ENCODE assay signal across 1 cellular context in the genomic region with DNA sequence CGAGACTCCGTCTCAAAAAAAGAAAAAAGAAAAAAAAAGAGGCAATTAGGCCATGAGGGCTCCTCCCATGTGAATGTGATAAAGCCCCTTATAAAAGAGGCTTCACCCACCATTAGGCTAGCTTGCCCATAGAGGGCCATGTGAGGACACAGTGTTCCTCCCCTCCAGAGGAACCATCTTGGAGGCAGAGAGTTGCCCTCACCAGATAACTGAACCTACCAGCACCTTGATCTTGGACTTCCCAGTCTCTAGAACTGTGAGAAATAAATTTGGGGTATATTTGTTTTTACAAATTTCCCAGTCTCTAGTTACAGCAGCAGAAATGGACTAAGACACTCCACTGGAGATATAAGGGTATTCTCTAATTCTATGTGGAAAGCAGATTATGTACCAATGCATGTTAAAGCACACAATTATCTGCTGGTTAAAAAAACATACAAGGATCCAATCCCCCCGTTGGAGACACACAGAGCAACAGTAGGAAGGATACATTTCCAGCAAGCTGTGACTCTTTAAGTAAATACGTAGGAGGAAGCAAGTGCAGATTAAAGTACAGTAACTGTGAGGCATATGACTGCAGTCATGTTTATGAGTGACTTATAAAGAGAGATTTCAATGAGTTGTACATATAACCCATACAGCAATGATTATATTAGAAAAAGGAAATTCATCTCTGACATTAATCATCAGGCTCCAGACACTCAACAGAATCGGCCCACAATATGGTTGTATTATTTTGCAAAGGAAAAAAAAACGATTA.
TF ChIP-seq lines count a peak whose summit lies in the region.

No MANE protein-coding gene starts in this region.

TF ChIP-seq in HepG2, 621 proteins besides CTCF, POLR2A, EP300 and RAD21 (continued from another document and continues in another):
- TF ChIP-seq, protein P1, sequence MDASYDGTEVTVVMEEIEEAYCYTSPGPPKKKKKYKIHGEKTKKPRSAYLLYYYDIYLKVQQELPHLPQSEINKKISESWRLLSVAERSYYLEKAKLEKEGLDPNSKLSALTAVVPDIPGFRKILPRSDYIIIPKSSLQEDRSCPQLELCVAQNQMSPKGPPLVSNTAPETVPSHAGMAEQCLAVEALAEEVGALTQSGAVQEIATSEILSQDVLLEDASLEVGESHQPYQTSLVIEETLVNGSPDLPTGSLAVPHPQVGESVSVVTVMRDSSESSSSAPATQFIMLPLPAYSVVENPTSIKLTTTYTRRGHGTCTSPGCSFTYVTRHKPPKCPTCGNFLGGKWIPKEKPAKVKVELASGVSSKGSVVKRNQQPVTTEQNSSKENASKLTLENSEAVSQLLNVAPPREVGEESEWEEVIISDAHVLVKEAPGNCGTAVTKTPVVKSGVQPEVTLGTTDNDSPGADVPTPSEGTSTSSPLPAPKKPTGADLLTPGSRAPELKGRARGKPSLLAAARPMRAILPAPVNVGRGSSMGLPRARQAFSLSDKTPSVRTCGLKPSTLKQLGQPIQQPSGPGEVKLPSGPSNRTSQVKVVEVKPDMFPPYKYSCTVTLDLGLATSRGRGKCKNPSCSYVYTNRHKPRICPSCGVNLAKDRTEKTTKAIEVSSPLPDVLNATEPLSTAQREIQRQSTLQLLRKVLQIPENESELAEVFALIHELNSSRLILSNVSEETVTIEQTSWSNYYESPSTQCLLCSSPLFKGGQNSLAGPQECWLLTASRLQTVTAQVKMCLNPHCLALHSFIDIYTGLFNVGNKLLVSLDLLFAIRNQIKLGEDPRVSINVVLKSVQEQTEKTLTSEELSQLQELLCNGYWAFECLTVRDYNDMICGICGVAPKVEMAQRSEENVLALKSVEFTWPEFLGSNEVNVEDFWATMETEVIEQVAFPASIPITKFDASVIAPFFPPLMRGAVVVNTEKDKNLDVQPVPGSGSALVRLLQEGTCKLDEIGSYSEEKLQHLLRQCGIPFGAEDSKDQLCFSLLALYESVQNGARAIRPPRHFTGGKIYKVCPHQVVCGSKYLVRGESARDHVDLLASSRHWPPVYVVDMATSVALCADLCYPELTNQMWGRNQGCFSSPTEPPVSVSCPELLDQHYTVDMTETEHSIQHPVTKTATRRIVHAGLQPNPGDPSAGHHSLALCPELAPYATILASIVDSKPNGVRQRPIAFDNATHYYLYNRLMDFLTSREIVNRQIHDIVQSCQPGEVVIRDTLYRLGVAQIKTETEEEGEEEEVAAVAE (CRISPR knock-in tag; IDR thresholded peaks at IDR 0.05; ENCODE audit: borderline replicate concordance), result no peak
- TF ChIP-seq ZFP41 (CRISPR knock-in tag; IDR thresholded peaks at IDR 0.05; ENCODE audit: borderline replicate concordance), result no peak
- TF ChIP-seq SMARCC2 (IDR thresholded peaks at IDR 0.05), result no peak
- no peak for TF ChIP-seq ZNF205 (CRISPR knock-in tag; IDR thresholded peaks at IDR 0.05)
- no peak for TF ChIP-seq PHF21A (CRISPR knock-in tag; IDR thresholded peaks at IDR 0.05)
- no peak for TF ChIP-seq ZNF629 (CRISPR knock-in tag; conservative IDR thresholded peaks at IDR 0.05)
- no peak for TF ChIP-seq ZBTB3 (CRISPR knock-in tag; IDR thresholded peaks at IDR 0.05; ENCODE audit: borderline replicate concordance, low read depth)
- TF ChIP-seq, protein P2, sequence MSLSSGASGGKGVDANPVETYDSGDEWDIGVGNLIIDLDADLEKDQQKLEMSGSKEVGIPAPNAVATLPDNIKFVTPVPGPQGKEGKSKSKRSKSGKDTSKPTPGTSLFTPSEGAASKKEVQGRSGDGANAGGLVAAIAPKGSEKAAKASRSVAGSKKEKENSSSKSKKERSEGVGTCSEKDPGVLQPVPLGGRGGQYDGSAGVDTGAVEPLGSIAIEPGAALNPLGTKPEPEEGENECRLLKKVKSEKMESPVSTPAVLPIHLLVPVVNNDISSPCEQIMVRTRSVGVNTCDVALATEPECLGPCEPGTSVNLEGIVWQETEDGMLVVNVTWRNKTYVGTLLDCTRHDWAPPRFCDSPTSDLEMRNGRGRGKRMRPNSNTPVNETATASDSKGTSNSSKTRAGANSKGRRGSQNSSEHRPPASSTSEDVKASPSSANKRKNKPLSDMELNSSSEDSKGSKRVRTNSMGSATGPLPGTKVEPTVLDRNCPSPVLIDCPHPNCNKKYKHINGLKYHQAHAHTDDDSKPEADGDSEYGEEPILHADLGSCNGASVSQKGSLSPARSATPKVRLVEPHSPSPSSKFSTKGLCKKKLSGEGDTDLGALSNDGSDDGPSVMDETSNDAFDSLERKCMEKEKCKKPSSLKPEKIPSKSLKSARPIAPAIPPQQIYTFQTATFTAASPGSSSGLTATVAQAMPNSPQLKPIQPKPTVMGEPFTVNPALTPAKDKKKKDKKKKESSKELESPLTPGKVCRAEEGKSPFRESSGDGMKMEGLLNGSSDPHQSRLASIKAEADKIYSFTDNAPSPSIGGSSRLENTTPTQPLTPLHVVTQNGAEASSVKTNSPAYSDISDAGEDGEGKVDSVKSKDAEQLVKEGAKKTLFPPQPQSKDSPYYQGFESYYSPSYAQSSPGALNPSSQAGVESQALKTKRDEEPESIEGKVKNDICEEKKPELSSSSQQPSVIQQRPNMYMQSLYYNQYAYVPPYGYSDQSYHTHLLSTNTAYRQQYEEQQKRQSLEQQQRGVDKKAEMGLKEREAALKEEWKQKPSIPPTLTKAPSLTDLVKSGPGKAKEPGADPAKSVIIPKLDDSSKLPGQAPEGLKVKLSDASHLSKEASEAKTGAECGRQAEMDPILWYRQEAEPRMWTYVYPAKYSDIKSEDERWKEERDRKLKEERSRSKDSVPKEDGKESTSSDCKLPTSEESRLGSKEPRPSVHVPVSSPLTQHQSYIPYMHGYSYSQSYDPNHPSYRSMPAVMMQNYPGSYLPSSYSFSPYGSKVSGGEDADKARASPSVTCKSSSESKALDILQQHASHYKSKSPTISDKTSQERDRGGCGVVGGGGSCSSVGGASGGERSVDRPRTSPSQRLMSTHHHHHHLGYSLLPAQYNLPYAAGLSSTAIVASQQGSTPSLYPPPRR (CRISPR knock-in tag; IDR thresholded peaks at IDR 0.05; ENCODE audit: borderline replicate concordance), result no peak
- TF ChIP-seq NPAS2 (CRISPR knock-in tag; IDR thresholded peaks at IDR 0.05; ENCODE audit: borderline replicate concordance), result no peak
- no peak for TF ChIP-seq PAF1 (CRISPR knock-in tag; IDR thresholded peaks at IDR 0.05)
- TF ChIP-seq KDM6A (CRISPR knock-in tag; IDR thresholded peaks at IDR 0.05; ENCODE audit: low read depth), result peak; percentile 48; the same call in 1 of the 2 replicates
- no peak for TF ChIP-seq NR2F2 (IDR thresholded peaks at IDR 0.05; ENCODE audit: borderline replicate concordance, low read depth)
- no peak for TF ChIP-seq MEIS2 (CRISPR knock-in tag; IDR thresholded peaks at IDR 0.05)
- no peak for TF ChIP-seq KDM2A (CRISPR knock-in tag; IDR thresholded peaks at IDR 0.05; ENCODE audit: borderline replicate concordance, low read depth)
- peak; percentile 74 for TF ChIP-seq NCOA2 (CRISPR knock-in tag; IDR thresholded peaks at IDR 0.05)
- TF ChIP-seq, protein P3, sequence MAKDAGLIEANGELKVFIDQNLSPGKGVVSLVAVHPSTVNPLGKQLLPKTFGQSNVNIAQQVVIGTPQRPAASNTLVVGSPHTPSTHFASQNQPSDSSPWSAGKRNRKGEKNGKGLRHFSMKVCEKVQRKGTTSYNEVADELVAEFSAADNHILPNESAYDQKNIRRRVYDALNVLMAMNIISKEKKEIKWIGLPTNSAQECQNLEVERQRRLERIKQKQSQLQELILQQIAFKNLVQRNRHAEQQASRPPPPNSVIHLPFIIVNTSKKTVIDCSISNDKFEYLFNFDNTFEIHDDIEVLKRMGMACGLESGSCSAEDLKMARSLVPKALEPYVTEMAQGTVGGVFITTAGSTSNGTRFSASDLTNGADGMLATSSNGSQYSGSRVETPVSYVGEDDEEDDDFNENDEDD (CRISPR knock-in tag; IDR thresholded peaks at IDR 0.05; ENCODE audit: borderline replicate concordance), result no peak
- TF ChIP-seq WIZ (CRISPR knock-in tag; IDR thresholded peaks at IDR 0.05), result no peak
- TF ChIP-seq MED8 (CRISPR knock-in tag; IDR thresholded peaks at IDR 0.05; ENCODE audit: insufficient replicate concordance), result no peak
- TF ChIP-seq YY1 (IDR thresholded peaks at IDR 0.05; ENCODE audit: insufficient read depth, insufficient replicate concordance, low read depth, low read length), result no peak
- TF ChIP-seq SP1 (IDR thresholded peaks at IDR 0.05), result no peak
- no peak for TF ChIP-seq SP1 (CRISPR knock-in tag; IDR thresholded peaks at IDR 0.05)
- no peak for TF ChIP-seq YEATS4 (CRISPR knock-in tag; IDR thresholded peaks at IDR 0.05; ENCODE audit: borderline replicate concordance)
- TF ChIP-seq, protein P4, sequence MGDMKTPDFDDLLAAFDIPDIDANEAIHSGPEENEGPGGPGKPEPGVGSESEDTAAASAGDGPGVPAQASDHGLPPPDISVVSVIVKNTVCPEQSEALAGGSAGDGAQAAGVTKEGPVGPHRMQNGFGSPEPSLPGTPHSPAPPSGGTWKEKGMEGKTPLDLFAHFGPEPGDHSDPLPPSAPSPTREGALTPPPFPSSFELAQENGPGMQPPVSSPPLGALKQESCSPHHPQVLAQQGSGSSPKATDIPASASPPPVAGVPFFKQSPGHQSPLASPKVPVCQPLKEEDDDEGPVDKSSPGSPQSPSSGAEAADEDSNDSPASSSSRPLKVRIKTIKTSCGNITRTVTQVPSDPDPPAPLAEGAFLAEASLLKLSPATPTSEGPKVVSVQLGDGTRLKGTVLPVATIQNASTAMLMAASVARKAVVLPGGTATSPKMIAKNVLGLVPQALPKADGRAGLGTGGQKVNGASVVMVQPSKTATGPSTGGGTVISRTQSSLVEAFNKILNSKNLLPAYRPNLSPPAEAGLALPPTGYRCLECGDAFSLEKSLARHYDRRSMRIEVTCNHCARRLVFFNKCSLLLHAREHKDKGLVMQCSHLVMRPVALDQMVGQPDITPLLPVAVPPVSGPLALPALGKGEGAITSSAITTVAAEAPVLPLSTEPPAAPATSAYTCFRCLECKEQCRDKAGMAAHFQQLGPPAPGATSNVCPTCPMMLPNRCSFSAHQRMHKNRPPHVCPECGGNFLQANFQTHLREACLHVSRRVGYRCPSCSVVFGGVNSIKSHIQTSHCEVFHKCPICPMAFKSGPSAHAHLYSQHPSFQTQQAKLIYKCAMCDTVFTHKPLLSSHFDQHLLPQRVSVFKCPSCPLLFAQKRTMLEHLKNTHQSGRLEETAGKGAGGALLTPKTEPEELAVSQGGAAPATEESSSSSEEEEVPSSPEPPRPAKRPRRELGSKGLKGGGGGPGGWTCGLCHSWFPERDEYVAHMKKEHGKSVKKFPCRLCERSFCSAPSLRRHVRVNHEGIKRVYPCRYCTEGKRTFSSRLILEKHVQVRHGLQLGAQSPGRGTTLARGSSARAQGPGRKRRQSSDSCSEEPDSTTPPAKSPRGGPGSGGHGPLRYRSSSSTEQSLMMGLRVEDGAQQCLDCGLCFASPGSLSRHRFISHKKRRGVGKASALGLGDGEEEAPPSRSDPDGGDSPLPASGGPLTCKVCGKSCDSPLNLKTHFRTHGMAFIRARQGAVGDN (CRISPR knock-in tag; IDR thresholded peaks at IDR 0.05), result 0 out of 2 replicates have a peak, but pooled peaks have one; percentile 3
- TF ChIP-seq, protein P5, sequence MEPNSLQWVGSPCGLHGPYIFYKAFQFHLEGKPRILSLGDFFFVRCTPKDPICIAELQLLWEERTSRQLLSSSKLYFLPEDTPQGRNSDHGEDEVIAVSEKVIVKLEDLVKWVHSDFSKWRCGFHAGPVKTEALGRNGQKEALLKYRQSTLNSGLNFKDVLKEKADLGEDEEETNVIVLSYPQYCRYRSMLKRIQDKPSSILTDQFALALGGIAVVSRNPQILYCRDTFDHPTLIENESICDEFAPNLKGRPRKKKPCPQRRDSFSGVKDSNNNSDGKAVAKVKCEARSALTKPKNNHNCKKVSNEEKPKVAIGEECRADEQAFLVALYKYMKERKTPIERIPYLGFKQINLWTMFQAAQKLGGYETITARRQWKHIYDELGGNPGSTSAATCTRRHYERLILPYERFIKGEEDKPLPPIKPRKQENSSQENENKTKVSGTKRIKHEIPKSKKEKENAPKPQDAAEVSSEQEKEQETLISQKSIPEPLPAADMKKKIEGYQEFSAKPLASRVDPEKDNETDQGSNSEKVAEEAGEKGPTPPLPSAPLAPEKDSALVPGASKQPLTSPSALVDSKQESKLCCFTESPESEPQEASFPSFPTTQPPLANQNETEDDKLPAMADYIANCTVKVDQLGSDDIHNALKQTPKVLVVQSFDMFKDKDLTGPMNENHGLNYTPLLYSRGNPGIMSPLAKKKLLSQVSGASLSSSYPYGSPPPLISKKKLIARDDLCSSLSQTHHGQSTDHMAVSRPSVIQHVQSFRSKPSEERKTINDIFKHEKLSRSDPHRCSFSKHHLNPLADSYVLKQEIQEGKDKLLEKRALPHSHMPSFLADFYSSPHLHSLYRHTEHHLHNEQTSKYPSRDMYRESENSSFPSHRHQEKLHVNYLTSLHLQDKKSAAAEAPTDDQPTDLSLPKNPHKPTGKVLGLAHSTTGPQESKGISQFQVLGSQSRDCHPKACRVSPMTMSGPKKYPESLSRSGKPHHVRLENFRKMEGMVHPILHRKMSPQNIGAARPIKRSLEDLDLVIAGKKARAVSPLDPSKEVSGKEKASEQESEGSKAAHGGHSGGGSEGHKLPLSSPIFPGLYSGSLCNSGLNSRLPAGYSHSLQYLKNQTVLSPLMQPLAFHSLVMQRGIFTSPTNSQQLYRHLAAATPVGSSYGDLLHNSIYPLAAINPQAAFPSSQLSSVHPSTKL (CRISPR knock-in tag; IDR thresholded peaks at IDR 0.05), result peak; percentile 69
- TF ChIP-seq TCF12 (IDR thresholded peaks at IDR 0.05), result no peak
- TF ChIP-seq TCF12 (CRISPR knock-in tag; IDR thresholded peaks at IDR 0.05), result no peak
- no peak for TF ChIP-seq EED (CRISPR knock-in tag; IDR thresholded peaks at IDR 0.05)
- TF ChIP-seq, protein P6, sequence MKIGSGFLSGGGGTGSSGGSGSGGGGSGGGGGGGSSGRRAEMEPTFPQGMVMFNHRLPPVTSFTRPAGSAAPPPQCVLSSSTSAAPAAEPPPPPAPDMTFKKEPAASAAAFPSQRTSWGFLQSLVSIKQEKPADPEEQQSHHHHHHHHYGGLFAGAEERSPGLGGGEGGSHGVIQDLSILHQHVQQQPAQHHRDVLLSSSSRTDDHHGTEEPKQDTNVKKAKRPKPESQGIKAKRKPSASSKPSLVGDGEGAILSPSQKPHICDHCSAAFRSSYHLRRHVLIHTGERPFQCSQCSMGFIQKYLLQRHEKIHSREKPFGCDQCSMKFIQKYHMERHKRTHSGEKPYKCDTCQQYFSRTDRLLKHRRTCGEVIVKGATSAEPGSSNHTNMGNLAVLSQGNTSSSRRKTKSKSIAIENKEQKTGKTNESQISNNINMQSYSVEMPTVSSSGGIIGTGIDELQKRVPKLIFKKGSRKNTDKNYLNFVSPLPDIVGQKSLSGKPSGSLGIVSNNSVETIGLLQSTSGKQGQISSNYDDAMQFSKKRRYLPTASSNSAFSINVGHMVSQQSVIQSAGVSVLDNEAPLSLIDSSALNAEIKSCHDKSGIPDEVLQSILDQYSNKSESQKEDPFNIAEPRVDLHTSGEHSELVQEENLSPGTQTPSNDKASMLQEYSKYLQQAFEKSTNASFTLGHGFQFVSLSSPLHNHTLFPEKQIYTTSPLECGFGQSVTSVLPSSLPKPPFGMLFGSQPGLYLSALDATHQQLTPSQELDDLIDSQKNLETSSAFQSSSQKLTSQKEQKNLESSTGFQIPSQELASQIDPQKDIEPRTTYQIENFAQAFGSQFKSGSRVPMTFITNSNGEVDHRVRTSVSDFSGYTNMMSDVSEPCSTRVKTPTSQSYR (CRISPR knock-in tag; IDR thresholded peaks at IDR 0.05; ENCODE audit: borderline replicate concordance), result no peak
- TF ChIP-seq, protein P7, sequence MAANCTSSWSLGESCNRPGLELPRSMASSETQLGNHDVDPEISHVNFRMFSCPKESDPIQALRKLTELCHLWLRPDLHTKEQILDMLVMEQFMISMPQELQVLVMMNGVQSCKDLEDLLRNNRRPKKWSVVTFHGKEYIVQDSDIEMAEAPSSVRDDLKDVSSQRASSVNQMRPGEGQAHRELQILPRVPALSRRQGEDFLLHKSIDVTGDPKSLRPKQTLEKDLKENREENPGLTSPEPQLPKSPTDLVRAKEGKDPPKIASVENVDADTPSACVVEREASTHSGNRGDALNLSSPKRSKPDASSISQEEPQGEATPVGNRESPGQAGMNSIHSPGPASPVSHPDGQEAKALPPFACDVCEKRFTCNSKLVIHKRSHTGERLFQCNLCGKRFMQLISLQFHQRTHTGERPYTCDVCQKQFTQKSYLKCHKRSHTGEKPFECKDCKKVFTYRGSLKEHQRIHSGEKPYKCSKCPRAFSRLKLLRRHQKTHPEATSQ (CRISPR knock-in tag; IDR thresholded peaks at IDR 0.05; ENCODE audit: borderline replicate concordance), result no peak
- no peak for TF ChIP-seq ZNF652 (CRISPR knock-in tag; IDR thresholded peaks at IDR 0.05; ENCODE audit: borderline replicate concordance, low read depth)
